Comparison of ENCODE assay signal across 8 cellular contexts in genomic region chr1:111988743-111989453, GRCh38. TPM values are rescaled to one million over a fixed set of nuclear protein-coding genes. Genes with fewer than 3 reads are reported as not detected.
DNase-seq lines count a peak whose midpoint lies in the region; ATAC-seq and TF ChIP-seq lines count a peak whose summit lies in the region.

No MANE protein-coding gene starts in this region.

- H3K4me3 ChIP-seq in CD4-positive, alpha-beta memory T cell (ENCODE audit: low read length in 2 of 2), result no peak overlapping the region
- H3K4me3 ChIP-seq in epithelial cell of proximal tubule (ENCODE audit: low read depth, low read length) (peak overlapping the region; percentile 14), brain microvascular endothelial cell (ENCODE audit: low read depth, low read length) (no peak overlapping the region)

- H3K27me3 ChIP-seq in CD4-positive, alpha-beta memory T cell (ENCODE audit: insufficient read depth, low read length), result peaks cover 7% of the 10 kb centered on the region
- peaks cover 47% of the 10 kb centered on the region for H3K27me3 ChIP-seq in brain microvascular endothelial cell (replicated peaks)

- no peaks in the 10 kb centered on the region for H3K36me3 Mint-ChIP-seq in CD4-positive, alpha-beta memory T cell

- CTCF ChIA-PET in CD4-positive, alpha-beta memory T cell (lab: Charles Lee; ENCODE audit: partially characterized antibody), result no interaction called here

- H3K4me1 ChIP-seq in CD4-positive, alpha-beta memory T cell (ENCODE audit: insufficient read depth, low read length), result peaks cover 11% of the 10 kb centered on the region

- POLR2A ChIA-PET in CD4-positive, alpha-beta memory T cell (lab: Charles Lee; ENCODE audit: partially characterized antibody), result no interaction called here

- no peak overlapping the region for H3K27ac ChIP-seq in CD4-positive, alpha-beta memory T cell (ENCODE audit: low read depth, low read length)
- no peak overlapping the region for H3K27ac ChIP-seq in brain microvascular endothelial cell

- H3K36me3 ChIP-seq in CD4-positive, alpha-beta memory T cell (ENCODE audit: insufficient read depth, low read length), result no peaks in the 10 kb centered on the region
- no peaks in the 10 kb centered on the region for H3K36me3 ChIP-seq in brain microvascular endothelial cell (replicated peaks)

- no peak overlapping the region for H3K27ac Mint-ChIP-seq in CD4-positive, alpha-beta memory T cell

- ATAC-seq in omental fat pad (ENCODE audit: low FRiP score), result peak; percentile 7

- TF ChIP-seq CTCF in epithelial cell of proximal tubule (conservative IDR thresholded peaks at IDR 0.05; ENCODE audit: low read depth, low read length), result no peak
- no peak for TF ChIP-seq CTCF in omental fat pad (IDR thresholded peaks at IDR 0.05)
- TF ChIP-seq CTCF in brain microvascular endothelial cell (IDR thresholded peaks at IDR 0.05; ENCODE audit: low read depth, low read length, missing control alignments), result no peak

- in situ Hi-C loops in brain microvascular endothelial cell (cut with HindIII; ENCODE audit: low pct_ligation_motif_present, low sequenced_read_pairs), result no loop called here

- no peak for DNase-seq in CD4-positive, alpha-beta memory T cell
- DNase-seq in NCI-H748 (lab: John Stamatoyannopoulos, UW; ENCODE audit: unreplicated experiment) (peak; percentile 56), epithelial cell of proximal tubule (ENCODE audit: low read depth) (no peak), omental fat pad (ENCODE audit: low spot score) (no peak), germinal center (ENCODE audit: low spot score) (no peak), brain microvascular endothelial cell (no peak), AG20443 (ENCODE audit: low spot score) (no peak)
- no peak for DNase-seq in effector CD8-positive, alpha-beta T cell (lab: John Stamatoyannopoulos, UW)

- peak overlapping the region; percentile 52 to 80 (median 67) for H3K4me3 Mint-ChIP-seq in CD4-positive, alpha-beta memory T cell

- H3K27me3 Mint-ChIP-seq in CD4-positive, alpha-beta memory T cell, result peaks cover 53 to 65% of the 10 kb centered on the region in 2 donors

- peaks cover 3 to 32% (median 17%) of the 10 kb centered on the region in 4 donors for H3K4me1 Mint-ChIP-seq in CD4-positive, alpha-beta memory T cell

- intact Hi-C loops in CD4-positive, alpha-beta memory T cell (cut with micrococcal nuclease), result no loop called here

- no peaks in the 10 kb centered on the region for H3K9me3 Mint-ChIP-seq in CD4-positive, alpha-beta memory T cell

- H3K9me3 ChIP-seq in CD4-positive, alpha-beta memory T cell (ENCODE audit: control insufficient read depth in 1 of 2, low read length in 2 of 2), result no peaks in the 10 kb centered on the region

RNA-seq across cellular contexts. Expression of gene KCND3, which starts 0.6 kb away (rescaled TPM):
- total RNA-seq in CD4-positive, alpha-beta memory T cell, result not detected
- under 1 TPM; 0.03 to 0.05 TPM for polyA plus RNA-seq in CD4-positive, alpha-beta memory T cell
- not detected in 2 replicates for total RNA-seq in epithelial cell of proximal tubule
- 10 to 100 TPM in 2 of 4 donors, 1 to 10 TPM in 2; 6.9 to 11.7 (median 9.5) TPM for total RNA-seq in omental fat pad
